1 cellular context compared by ENCODE assay signal in the genomic region with DNA sequence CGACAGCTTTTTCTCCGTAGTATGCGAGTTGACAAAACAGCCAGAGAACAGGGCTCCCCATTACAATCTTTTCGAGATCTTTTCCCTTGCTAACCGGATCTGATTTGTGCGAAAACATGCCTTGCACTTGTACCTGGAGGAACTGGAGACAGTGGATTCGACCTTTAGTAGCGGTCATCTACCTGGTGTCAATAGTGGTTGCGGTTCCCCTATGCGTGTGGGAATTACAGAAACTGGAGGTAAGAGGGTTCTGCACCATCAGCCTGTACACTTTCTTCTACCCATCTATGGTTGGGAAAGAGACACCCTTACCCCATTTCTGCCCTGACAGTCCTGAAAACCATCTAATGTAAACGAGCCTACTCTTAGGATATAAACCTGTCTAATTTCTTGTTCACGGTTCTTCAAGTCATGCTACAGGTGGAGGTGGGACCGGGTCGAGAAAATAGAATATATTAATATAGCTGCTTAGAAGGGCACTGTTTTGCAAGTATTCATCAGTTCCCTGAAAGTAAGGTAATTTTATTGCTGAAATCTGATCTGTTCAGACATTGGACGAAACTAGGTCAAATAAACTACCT.
TF ChIP-seq lines count a peak whose summit lies in the region.

No MANE protein-coding gene starts in this region.

TF ChIP-seq in H1, 55 proteins besides CTCF, POLR2A, EP300 and RAD21 (continued from another document):
- TF ChIP-seq SAP30 (IDR thresholded peaks at IDR 0.05; ENCODE audit: insufficient read depth, insufficient replicate concordance, low read length): peak; percentile 17
